ENCODE assay signal across 27 cellular contexts in the genomic region with DNA sequence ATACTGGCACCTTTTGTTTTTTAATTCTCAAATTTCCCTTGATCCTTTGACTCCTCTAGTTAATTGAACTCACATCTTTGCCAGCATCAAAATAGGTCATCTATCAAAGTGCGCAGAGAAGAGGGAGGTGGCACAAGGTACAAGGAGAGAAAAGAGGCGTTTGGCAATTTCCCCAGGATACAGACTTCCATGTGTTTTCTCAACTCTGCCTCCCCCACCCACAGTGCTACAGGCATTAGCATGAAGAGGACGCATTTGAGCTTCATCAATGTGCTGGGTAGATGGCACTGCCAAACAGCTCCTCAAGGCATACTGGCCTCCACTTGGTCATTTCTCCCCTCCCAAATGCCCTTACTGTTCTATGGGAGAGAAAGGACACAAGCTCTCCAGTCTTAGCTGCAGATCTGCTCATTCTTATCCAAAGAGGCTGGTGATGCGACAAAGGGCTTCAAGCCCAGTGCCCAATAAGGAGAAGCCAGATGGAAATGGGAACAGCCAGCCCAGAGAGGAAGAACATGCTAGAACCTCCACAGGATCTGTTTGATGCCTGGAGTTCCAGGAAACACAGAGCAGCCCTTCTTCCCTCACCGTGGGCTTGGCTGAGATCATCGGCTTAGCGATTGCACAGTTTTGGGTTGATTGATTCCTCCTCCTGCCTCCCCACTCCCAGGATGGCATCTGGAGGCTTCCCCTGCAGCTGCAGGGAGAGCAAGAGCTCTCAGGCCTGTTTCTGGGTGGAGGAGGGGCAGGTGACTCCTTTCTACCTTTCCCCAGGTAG.
DNase-seq lines count a peak whose midpoint lies in the region; TF ChIP-seq lines count a peak whose summit lies in the region.
"Had no signal": no experiment of that assay in that cellular context is flagged by ENCODE, and none has a peak within 500 bp of the region (broad histone marks: within the 10 kb centered on the region; RNA-seq: fewer than 3 reads in every experiment).

No MANE protein-coding gene starts in this region.

- peak overlapping the region; percentile 24 for H3K27ac ChIP-seq in angular gyrus (ENCODE audit: low read depth, low read length)
- H3K27ac ChIP-seq in spleen = peak overlapping the region in 5 of 8 donors; percentile 77 to 89 (median 82)
- H3K27ac ChIP-seq: 22Rv1, gastroesophageal sphincter, left lung, Peyer's patch, right atrium auricular region, upper lobe of left lung had no signal

- DNase-seq in NCI-H146 (lab: John Stamatoyannopoulos, UW) (peak; percentile 42), NCI-H146 treated with DMSO at 0.1 percent for 48 hours (lab: John Stamatoyannopoulos, UW; ENCODE audit: unreplicated experiment) (no peak), head of caudate nucleus (peak in 39 of 42 donors; percentile 17 to 87 (median 59)), spleen (peak; percentile 19), cerebellum (ENCODE audit: low spot score) (no peak), AG08396 (ENCODE audit: low spot score) (no peak)
- DNase-seq in activated CD4-positive, alpha-beta T cell treated with anti-CD3 and anti-CD28 coated beads, Interleukin-2, amount 50 U/mL, for 1 hour = no peak
- DNase-seq: activated naive CD4-positive, alpha-beta T cell treated with anti-CD3 and anti-CD28 coated beads for 36 hours; amniotic stem cell; Calu3; cortex of kidney; DND-41; immature natural killer cell; KBM-7; left lung; MG63; naive B cell; NCI-H1417; NCI-H2081 treated with DMSO at 0.1 percent for 48 hours; SIG-M5; stimulated activated CD4-positive, alpha-beta T cell treated with anti-CD3 and anti-CD28 coated beads, Interleukin-2, amount 100 ng/mL, for 48 hours; upper lobe of left lung had no signal

- no peaks in the 10 kb centered on the region for H3K36me3 ChIP-seq in spleen
- H3K36me3 ChIP-seq: gastroesophageal sphincter, left lung, MG63, Peyer's patch, right atrium auricular region, upper lobe of left lung had no signal

- H3K27me3 ChIP-seq in spleen (replicated peaks in 1 of 7) = no peaks in the 10 kb centered on the region
- H3K27me3 ChIP-seq: gastroesophageal sphincter, left lung, MG63, Peyer's patch, right atrium auricular region, upper lobe of left lung had no signal

- H3K4me1 ChIP-seq in spleen = peaks cover 0 to 55% (median 12%) of the 10 kb centered on the region in 6 donors
- H3K4me1 ChIP-seq: left lung, Peyer's patch had no signal

- no peaks in the 10 kb centered on the region for H3K9me3 ChIP-seq in spleen
- H3K9me3 ChIP-seq: gastroesophageal sphincter, left lung, MG63, Peyer's patch, right atrium auricular region, upper lobe of left lung had no signal

- WGBS in spleen, 5 donors = 70 to 80% (median 74%) methylated on average over 7 of the region's 7 CpGs

- intact Hi-C loops in head of caudate nucleus (cut with DNase I) = no loop called here
- intact Hi-C loops in spleen (cut with DNase I; ENCODE audit: low total_unique reads) = no loop called here

- TF ChIP-seq POLR2A in spleen (IDR thresholded peaks at IDR 0.05) = no peak

- no peak for TF ChIP-seq CTCF in spleen (IDR thresholded peaks at IDR 0.05 in 8 of 11, conservative IDR thresholded peaks at IDR 0.05 in 3 of 11)

- H3K4me3 ChIP-seq in spleen = no peak overlapping the region
- H3K4me3 ChIP-seq: gastroesophageal sphincter, left lung, MG63, Peyer's patch, right atrium auricular region, upper lobe of left lung had no signal

Comparison
In these comparisons a context has a peak if more than half of its experiments do, and no peak if none do; other contexts are left out.
1. DNase-seq: peak in NCI-H146 (single experiment), head of caudate nucleus (39 of 42) and spleen (single experiment); none in NCI-H146 treated with DMSO at 0.1 percent for 48 hours (single experiment), cerebellum (single experiment), AG08396 (single experiment) and activated CD4-positive, alpha-beta T cell treated with anti-CD3 and anti-CD28 coated beads, Interleukin-2, amount 50 U/mL, for 1 hour (single experiment).